Comparison of ENCODE assay signal across 18 cellular contexts in genomic region chr10:60954045-60954444, GRCh38.
"Had no signal": no experiment of that assay in that cellular context is flagged by ENCODE, and none has a peak within 500 bp of the region (broad histone marks: within the 10 kb centered on the region; RNA-seq: fewer than 3 reads in every experiment).

No MANE protein-coding gene starts in this region.

- H3K4me1 Mint-ChIP-seq: memory B cell, naive B cell, neural crest cell had no signal

- H3K4me3 ChIP-seq: coronary artery, lung, prostate gland, right atrium auricular region, spleen, thoracic aorta, tibial nerve, upper lobe of left lung had no signal

- H3K36me3 Mint-ChIP-seq: memory B cell; naive B cell; natural killer cell treated with Interleukin-12 subunit alpha and Interleukin-12 subunit beta and Interleukin-15 and Interleukin-18, amount 100 ng/mL, for 72 hours; stimulated activated naive B cell treated with anti-CD40 and anti-IgM and Interleukin-4, amounts not matched to agents 10 μg/mL and 1 μg/mL and 100 μg/mL, for 72 hours had no signal

- DNase-seq: naive B cell; spleen; stimulated activated CD4-positive, alpha-beta T cell treated with anti-CD3 and anti-CD28 coated beads, Interleukin-4, amount 100 ng/mL, for 4 hours; stimulated activated naive B cell treated with anti-CD40 and anti-IgM and Interleukin-4, amounts not matched to agents 10 μg/mL and 1 μg/mL and 100 μg/mL, for 72 hours; upper lobe of left lung had no signal

- H3K27me3 Mint-ChIP-seq: stimulated activated naive B cell treated with anti-CD40 and anti-IgM and Interleukin-4, amounts not matched to agents 10 μg/mL and 1 μg/mL and 100 μg/mL, for 72 hours had no signal

- ATAC-seq: left lobe of liver; natural killer cell treated with Interleukin-12 subunit alpha and Interleukin-12 subunit beta and Interleukin-15 and Interleukin-18, amount 100 ng/mL, for 72 hours; sciatic nerve; stimulated activated naive B cell treated with anti-CD40 and anti-IgM and Interleukin-4, amounts not matched to agents 10 μg/mL and 1 μg/mL and 100 μg/mL, for 72 hours had no signal

- H3K36me3 ChIP-seq: neutrophil, prostate gland, right atrium auricular region, spleen, thoracic aorta, tibial nerve, upper lobe of left lung had no signal

- H3K4me1 ChIP-seq: prostate gland, right atrium auricular region, tibial nerve, upper lobe of left lung had no signal

- H3K9me3 ChIP-seq: neutrophil, prostate gland, right atrium auricular region, spleen, thoracic aorta, tibial nerve, upper lobe of left lung had no signal

- H3K9me3 Mint-ChIP-seq: memory B cell; naive B cell; natural killer cell treated with Interleukin-12 subunit alpha and Interleukin-12 subunit beta and Interleukin-15 and Interleukin-18, amount 100 ng/mL, for 72 hours; neural crest cell; stimulated activated naive B cell treated with anti-CD40 and anti-IgM and Interleukin-4, amounts not matched to agents 10 μg/mL and 1 μg/mL and 100 μg/mL, for 72 hours; stimulated activated naive CD8-positive, alpha-beta T cell treated with anti-CD3 and anti-CD28 coated beads, Interleukin-15, Interleukin-2, amounts not matched to agents 100 ng/mL and 50 ng/mL, for 24 hours had no signal

- H3K27ac ChIP-seq: coronary artery, neutrophil, prostate gland, right atrium auricular region, spleen, thoracic aorta, tibial nerve, upper lobe of left lung had no signal

- H3K27ac Mint-ChIP-seq: memory B cell; natural killer cell treated with Interleukin-12 subunit alpha and Interleukin-12 subunit beta and Interleukin-15 and Interleukin-18, amount 100 ng/mL, for 72 hours; stimulated activated naive B cell treated with anti-CD40 and anti-IgM and Interleukin-4, amounts not matched to agents 10 μg/mL and 1 μg/mL and 100 μg/mL, for 72 hours; stimulated activated naive CD8-positive, alpha-beta T cell treated with anti-CD3 and anti-CD28 coated beads, Interleukin-15, Interleukin-2, amounts not matched to agents 100 ng/mL and 50 ng/mL, for 24 hours had no signal

- H3K4me3 Mint-ChIP-seq: memory B cell; naive B cell; natural killer cell treated with Interleukin-12 subunit alpha and Interleukin-12 subunit beta and Interleukin-15 and Interleukin-18, amount 100 ng/mL, for 72 hours; neural crest cell; stimulated activated naive B cell treated with anti-CD40 and anti-IgM and Interleukin-4, amounts not matched to agents 10 μg/mL and 1 μg/mL and 100 μg/mL, for 72 hours; stimulated activated naive CD8-positive, alpha-beta T cell treated with anti-CD3 and anti-CD28 coated beads, Interleukin-15, Interleukin-2, amounts not matched to agents 100 ng/mL and 50 ng/mL, for 24 hours had no signal
